8 cellular contexts compared by ENCODE assay signal in the genomic region with DNA sequence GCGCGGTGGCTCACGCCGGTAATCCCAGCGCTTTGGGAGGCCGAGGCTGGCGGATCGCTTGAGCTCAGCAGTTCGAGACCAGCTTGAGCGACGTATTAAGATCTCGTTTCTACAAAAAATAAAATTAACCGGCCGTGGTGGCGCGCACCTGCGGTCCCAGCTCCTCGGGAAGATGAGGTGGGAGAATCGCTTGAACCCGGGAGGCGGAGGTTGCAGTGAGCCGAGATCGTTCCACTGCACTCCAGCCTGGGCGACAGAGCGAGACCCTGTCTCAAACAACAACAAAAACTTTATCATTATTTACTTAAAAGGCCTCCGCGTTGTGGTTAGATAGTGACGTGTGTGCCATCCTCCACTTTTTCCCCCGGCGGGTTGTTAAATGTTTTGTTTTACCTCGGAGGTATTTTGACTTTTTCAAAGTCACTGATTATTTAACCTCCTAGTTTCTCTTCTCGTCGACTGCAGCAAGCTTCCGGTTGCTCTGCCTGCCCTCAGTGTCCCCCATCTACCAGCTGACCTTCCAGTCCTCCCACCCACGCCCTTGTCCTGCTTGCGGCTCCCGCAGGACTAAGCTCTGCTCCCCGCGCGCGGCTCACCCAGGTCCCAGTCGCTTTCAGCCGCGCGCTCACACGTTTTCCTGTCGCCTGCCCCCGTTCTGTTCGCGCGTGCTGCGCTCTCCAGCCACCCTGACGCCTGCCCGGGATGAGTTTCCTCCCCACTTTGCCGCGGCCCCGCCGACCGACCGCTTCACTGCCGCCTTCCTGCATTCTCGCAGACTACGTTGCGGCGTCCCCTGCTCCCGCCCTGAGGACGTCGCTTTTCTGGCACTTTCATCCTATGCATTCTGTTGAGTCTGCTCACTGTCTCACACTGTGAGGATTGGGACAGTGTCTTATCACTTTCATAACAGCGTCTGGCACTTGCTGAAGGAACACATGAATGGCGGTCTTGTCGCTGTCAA. TPM values are rescaled to one million over a fixed set of nuclear protein-coding genes. Genes with fewer than 3 reads are reported as not detected.
DNase-seq lines count a peak whose midpoint lies in the region; FAIRE-seq and TF ChIP-seq lines count a peak whose summit lies in the region.

No MANE protein-coding gene starts in this region.

- no peaks in the 10 kb centered on the region for H3K9me3 ChIP-seq in left ventricle myocardium inferior (replicated peaks)
- H3K9me3 ChIP-seq in prostate gland: no peaks in the 10 kb centered on the region

- peak; percentile 83 for FAIRE-seq in H54 (lab: Jason Lieb, UNC)

- peak; percentile 84 for TF ChIP-seq POLR2A in H54 (IDR thresholded peaks at IDR 0.05; ENCODE audit: low read depth, low read length)
- TF ChIP-seq POLR2A in prostate gland (IDR thresholded peaks at IDR 0.05): peak; percentile 61

- peak overlapping the region; percentile 93 for H3K4me3 ChIP-seq in left ventricle myocardium inferior
- H3K4me3 ChIP-seq in prostate gland: peak overlapping the region; percentile 61 to 73
- peak overlapping the region; percentile 56 for H3K4me3 ChIP-seq in urinary bladder (ENCODE audit: low read depth, low read length)

- H3K36me3 ChIP-seq in left ventricle myocardium inferior (no peaks in the 10 kb centered on the region), prostate gland (no peaks in the 10 kb centered on the region), urinary bladder (ENCODE audit: insufficient read depth) (no peaks in the 10 kb centered on the region)

- WGBS in adipose tissue, 3 donors: 0 to 1% (median 1%) methylated on average over 71 of the region's 71 CpGs
- WGBS in prostate gland: 1% methylated on average over 71 of the region's 71 CpGs
- under 1% methylated on average over 71 of the region's 71 CpGs for WGBS in urinary bladder

- peak; percentile 84 for DNase-seq in ELR (ENCODE audit: low read depth)
- peak; percentile 58 for DNase-seq in H54 (ENCODE audit: insufficient read length, low spot score)
- peak; percentile 81 for DNase-seq in NCI-H1092 (lab: John Stamatoyannopoulos, UW)
- DNase-seq in SW480 (ENCODE audit: low spot score): peak; percentile 86
- peak; percentile 82 for DNase-seq in left ventricle myocardium inferior
- peak; percentile 66 for DNase-seq in prostate gland (ENCODE audit: low spot score)

- TF ChIP-seq CTCF in left ventricle myocardium inferior (IDR thresholded peaks at IDR 0.05; ENCODE audit: borderline replicate concordance): no peak
- peak in 1 of 4 experiments; percentile 19 for TF ChIP-seq CTCF in prostate gland (IDR thresholded peaks at IDR 0.05)

- H3K27ac ChIP-seq in adipose tissue (ENCODE audit: low read depth, low read length): peak overlapping the region; percentile 70
- peak overlapping the region; percentile 99 for H3K27ac ChIP-seq in left ventricle myocardium inferior (replicated peaks)
- H3K27ac ChIP-seq in prostate gland: peak overlapping the region; percentile 98 to 99
- H3K27ac ChIP-seq in urinary bladder (ENCODE audit: low read depth): peak overlapping the region; percentile 91

- no peaks in the 10 kb centered on the region for H3K27me3 ChIP-seq in left ventricle myocardium inferior (ENCODE audit: low read depth)
- H3K27me3 ChIP-seq in prostate gland (replicated peaks; ENCODE audit: insufficient read depth): no peaks in the 10 kb centered on the region

- H3K4me1 ChIP-seq in left ventricle myocardium inferior (peaks cover 61% of the 10 kb centered on the region), prostate gland (replicated peaks) (peaks cover 7% of the 10 kb centered on the region), urinary bladder (ENCODE audit: insufficient read depth) (peaks cover 3% of the 10 kb centered on the region)

- intact Hi-C loops in left ventricle myocardium inferior (cut with micrococcal nuclease): no loop called here
- intact Hi-C loops in prostate gland (cut with DNase I): loop anchor here (2.0 to 10.0 kb wide), 5 partner anchors 227 to 774 kb away; partner anchors contain the start of genes ANO6 and SLC38A2

RNA-seq across cellular contexts. Expression of gene SCAF11, which starts 1.2 kb away (rescaled TPM):
- polyA plus RNA-seq in adipose tissue (10 to 100 TPM; 14.6 to 31.5 (median 21.0) TPM), urinary bladder (31.6 TPM)
- total RNA-seq in left ventricle myocardium inferior (90.7 TPM), prostate gland (100 to 1,000 TPM; 144 to 171 TPM), urinary bladder (214 TPM)

Comparison
In these comparisons a context has a peak if more than half of its experiments do, and no peak if none do; other contexts are left out.
1. Peak in every context shown above with its lines: DNase-seq, H3K4me3 ChIP-seq and H3K27ac ChIP-seq.